Comparison of ENCODE assay signal across 24 cellular contexts in genomic region chr3:65128346-65128745, GRCh38.
DNase-seq lines count a peak whose midpoint lies in the region; ATAC-seq and TF ChIP-seq lines count a peak whose summit lies in the region.
"Had no signal": no experiment of that assay in that cellular context is flagged by ENCODE, and none has a peak within 500 bp of the region (broad histone marks: within the 10 kb centered on the region; RNA-seq: fewer than 3 reads in every experiment).

No MANE protein-coding gene starts in this region.

- H3K27ac ChIP-seq in epithelial cell of prostate (peak overlapping the region; percentile 79), mesendoderm (ENCODE audit: low read depth, low read length) (no peak overlapping the region), MM.1S (ENCODE audit: low read length) (no peak overlapping the region)
- H3K27ac ChIP-seq: SJCRH30 had no signal

- no peak overlapping the region for H3K4ac ChIP-seq in mesendoderm (ENCODE audit: low read depth, low read length)

- no peaks in the 10 kb centered on the region for H3K9me2 ChIP-seq in MM.1S (replicated peaks; ENCODE audit: insufficient read depth, low read length)

- TF ChIP-seq CTCF in MM.1S (IDR thresholded peaks at IDR 0.05; ENCODE audit: low read length) (no peak), glutamatergic neuron (IDR thresholded peaks at IDR 0.05; ENCODE audit: partially characterized antibody, unreplicated experiment) (no peak)

- no peak overlapping the region for H2BK5ac ChIP-seq in mesendoderm (ENCODE audit: low read length)

- no peak overlapping the region for H2AK5ac ChIP-seq in mesendoderm (ENCODE audit: low read length)

- H2BK15ac ChIP-seq in mesendoderm (replicated peaks; ENCODE audit: low read depth): no peak overlapping the region

- no peaks in the 10 kb centered on the region for H3K4me1 Mint-ChIP-seq in glutamatergic neuron (ENCODE audit: low read depth, unreplicated experiment)
- H3K4me1 Mint-ChIP-seq: CD4-positive, alpha-beta memory T cell had no signal

- no peak overlapping the region for H3K9ac ChIP-seq in mesendoderm (ENCODE audit: low read length)
- H3K9ac ChIP-seq in MM.1S (ENCODE audit: low read length): no peak overlapping the region

- H3F3A ChIP-seq in MM.1S (ENCODE audit: insufficient read depth, low read length): no peaks in the 10 kb centered on the region

- H3K27me3 Mint-ChIP-seq in glutamatergic neuron (ENCODE audit: unreplicated experiment): no peaks in the 10 kb centered on the region
- H3K27me3 Mint-ChIP-seq: CD4-positive, alpha-beta memory T cell had no signal

- WGBS in mesendoderm (ENCODE audit: extremely low coverage, insufficient coverage, low lambda C conversion rate): no CpG with 5 or more reads among the region's 6 CpGs

- H3K4me3 ChIP-seq in mesendoderm (ENCODE audit: low read length) (no peak overlapping the region), MM.1S (ENCODE audit: low read length) (no peak overlapping the region)
- H3K4me3 ChIP-seq: GM12878, HAP-1, SJCRH30 had no signal

- DNase-seq in amniotic epithelial cell (ENCODE audit: low read depth): peak; percentile 44
- peak; percentile 81 for DNase-seq in epithelial cell of prostate (ENCODE audit: low read depth, low spot score)
- DNase-seq in mesendoderm: no peak
- DNase-seq in SW 1271 (lab: John Stamatoyannopoulos, UW): no peak
- no peak for DNase-seq in MM.1S
- DNase-seq in glutamatergic neuron: no peak
- DNase-seq: C1 segment of cervical spinal cord; CD4-positive, alpha-beta memory T cell; COR-L47; GDM1; GOT3; HFFc6; NCI-H1092 treated with DMSO at 0.1 percent for 48 hours; NCI-H1436 treated with DMSO at 0.1 percent for 48 hours; NCI-H187 treated with DMSO at 0.1 percent for 48 hours; NCI-H2107; NCI-H446; NCI-H524 treated with DMSO at 0.1 percent for 48 hours; NCI-H774; SJCRH30 had no signal

- H2BK120ac ChIP-seq in mesendoderm (ENCODE audit: low read depth, low read length): peak overlapping the region; percentile 61

- H3K4me3 Mint-ChIP-seq in glutamatergic neuron (ENCODE audit: unreplicated experiment): no peak overlapping the region
- H3K4me3 Mint-ChIP-seq: CD4-positive, alpha-beta memory T cell; HFFc6 had no signal

- no peak overlapping the region for H3K27ac Mint-ChIP-seq in glutamatergic neuron (ENCODE audit: unreplicated experiment)
- H3K27ac Mint-ChIP-seq: CD4-positive, alpha-beta memory T cell; HFFc6 had no signal

- H3K79me2 ChIP-seq in mesendoderm (ENCODE audit: control insufficient read depth, insufficient read depth, low read length): no peaks in the 10 kb centered on the region
- no peaks in the 10 kb centered on the region for H3K79me2 ChIP-seq in MM.1S (ENCODE audit: low read length)

- H3K4me1 ChIP-seq in mesendoderm (ENCODE audit: control insufficient read depth, low read depth, low read length): no peaks in the 10 kb centered on the region
- no peaks in the 10 kb centered on the region for H3K4me1 ChIP-seq in MM.1S (ENCODE audit: low read length)
- H3K4me1 ChIP-seq: HAP-1, SJCRH30 had no signal

- H3K79me1 ChIP-seq in mesendoderm (ENCODE audit: low read length): no peaks in the 10 kb centered on the region

- H4K8ac ChIP-seq in mesendoderm (ENCODE audit: low read depth, low read length): no peak overlapping the region

- no peaks in the 10 kb centered on the region for H3K36me3 Mint-ChIP-seq in glutamatergic neuron (ENCODE audit: unreplicated experiment)
- H3K36me3 Mint-ChIP-seq: CD4-positive, alpha-beta memory T cell had no signal

- no peaks in the 10 kb centered on the region for H3K9me3 ChIP-seq in MM.1S (replicated peaks; ENCODE audit: insufficient read depth, low read length)
- H3K9me3 ChIP-seq: HAP-1, SJCRH30 had no signal

- no peaks in the 10 kb centered on the region for H4K20me1 ChIP-seq in MM.1S (ENCODE audit: insufficient read depth, low read length)

- H3K36me3 ChIP-seq in mesendoderm (ENCODE audit: control insufficient read depth, insufficient read depth, low read length) (no peaks in the 10 kb centered on the region), MM.1S (replicated peaks; ENCODE audit: insufficient read depth, low read length) (no peaks in the 10 kb centered on the region)
- H3K36me3 ChIP-seq: HAP-1, SJCRH30 had no signal

- H3K27me3 ChIP-seq in mesendoderm (ENCODE audit: insufficient read depth, low read length, poor library complexity) (no peaks in the 10 kb centered on the region), MM.1S (replicated peaks; ENCODE audit: insufficient read depth, low read length) (no peaks in the 10 kb centered on the region)
- H3K27me3 ChIP-seq: SJCRH30 had no signal

- no peak overlapping the region for H3K23ac ChIP-seq in mesendoderm (ENCODE audit: low read length)

- H3K18ac ChIP-seq in mesendoderm (ENCODE audit: low read length): no peak overlapping the region

- H2AFZ ChIP-seq in MM.1S (ENCODE audit: low read length): no peak overlapping the region

- H3K4me2 ChIP-seq in mesendoderm (ENCODE audit: low read length) (no peak overlapping the region), MM.1S (ENCODE audit: low read depth, low read length) (no peak overlapping the region)

- H3K56ac ChIP-seq in mesendoderm (ENCODE audit: low read length): no peak overlapping the region

- H3K9me3 Mint-ChIP-seq in glutamatergic neuron (ENCODE audit: unreplicated experiment): no peaks in the 10 kb centered on the region

- H4K5ac ChIP-seq in mesendoderm (ENCODE audit: low read length): no peak overlapping the region

- no peak for ATAC-seq in HG02870 (IDR thresholded peaks at IDR 0.05; ENCODE audit: unreplicated experiment)
- ATAC-seq: GM12878, Right ventricle myocardium inferior had no signal

Comparison
In these comparisons a context has a peak if more than half of its experiments do, and no peak if none do; other contexts are left out.
1. DNase-seq: peak in amniotic epithelial cell (single experiment) and epithelial cell of prostate (single experiment); none in mesendoderm (single experiment), SW 1271 (0 of 2), MM.1S (single experiment) and glutamatergic neuron (single experiment).